16 cellular contexts compared by ENCODE assay signal in the genomic region with DNA sequence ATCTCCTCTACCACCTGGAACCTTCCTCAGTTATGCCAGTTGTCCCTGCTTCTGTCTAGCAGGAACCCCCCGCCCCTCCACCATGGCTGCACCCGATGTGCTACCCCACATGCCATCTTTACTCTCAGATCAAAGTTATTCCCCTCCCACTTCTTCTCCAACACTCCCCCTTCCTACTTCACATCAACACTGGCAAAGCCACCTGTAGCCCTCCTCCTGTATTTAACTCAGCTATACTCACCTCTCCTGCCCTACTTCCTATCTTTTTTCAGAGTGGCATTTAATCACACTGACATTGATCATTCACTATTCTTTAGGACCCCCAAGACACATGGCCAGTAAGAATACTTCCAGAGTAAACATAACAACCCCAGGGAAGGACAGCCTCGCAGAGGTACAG.
DNase-seq lines count a peak whose midpoint lies in the region; TF ChIP-seq lines count a peak whose summit lies in the region.
"Had no signal": no experiment of that assay in that cellular context is flagged by ENCODE, and none has a peak within 500 bp of the region (broad histone marks: within the 10 kb centered on the region; RNA-seq: fewer than 3 reads in every experiment).

No MANE protein-coding gene starts in this region.

- 59 to 62% methylated on average over 3 of the region's 3 CpGs for WGBS in transverse colon (ENCODE audit: low coverage in 1 of 2), 2 donors

- H3K4me1 Mint-ChIP-seq in nephron progenitor cell, result peaks cover 61% of the 10 kb centered on the region

- peaks cover 38% of the 10 kb centered on the region for H3K4me1 ChIP-seq in cardiac muscle cell (ENCODE audit: low read depth)
- peaks cover 0 to 27% of the 10 kb centered on the region in 2 donors for H3K4me1 ChIP-seq in right atrium auricular region
- H3K4me1 ChIP-seq in transverse colon, result peaks cover 5 to 37% (median 29%) of the 10 kb centered on the region in 4 donors

- peak overlapping the region; percentile 17 for H3K27ac Mint-ChIP-seq in nephron progenitor cell
- H3K27ac Mint-ChIP-seq: B cell; CD8-positive, alpha-beta T cell had no signal

- H3K36me3 Mint-ChIP-seq in nephron progenitor cell (ENCODE audit: low read depth), result peaks cover 43% of the 10 kb centered on the region

- no peaks in the 10 kb centered on the region for H3K27me3 ChIP-seq in cardiac muscle cell
- no peaks in the 10 kb centered on the region for H3K27me3 ChIP-seq in right atrium auricular region
- H3K27me3 ChIP-seq in transverse colon, result no peaks in the 10 kb centered on the region
- H3K27me3 ChIP-seq: BLaER1 treated with 17β-estradiol and CSF1 and Interleukin-3, amounts not matched to agents 10 nM and 100 nM had no signal

- H3K27ac ChIP-seq in cardiac muscle cell (peak overlapping the region; percentile 76), right atrium auricular region (no peak overlapping the region), VCaP (peak overlapping the region; percentile 77), transverse colon (peak overlapping the region; percentile 73 to 85 (median 81))
- H3K27ac ChIP-seq: BLaER1 treated with 17β-estradiol and CSF1 and Interleukin-3, amounts not matched to agents 10 nM and 100 nM; HL-60 had no signal

- H3K9me3 Mint-ChIP-seq in nephron progenitor cell, result peaks cover 14% of the 10 kb centered on the region
- H3K9me3 Mint-ChIP-seq: CD8-positive, alpha-beta T cell had no signal

- H3K27me3 Mint-ChIP-seq in nephron progenitor cell (ENCODE audit: low read depth, poor library complexity), result no peaks in the 10 kb centered on the region
- H3K27me3 Mint-ChIP-seq: B cell had no signal

- TF ChIP-seq EP300 in transverse colon (IDR thresholded peaks at IDR 0.05; ENCODE audit: low read depth), result no peak

- no peak overlapping the region for H3K4me3 Mint-ChIP-seq in nephron progenitor cell
- H3K4me3 Mint-ChIP-seq: B cell; CD8-positive, alpha-beta T cell had no signal

- H3K9me3 ChIP-seq in cardiac muscle cell (ENCODE audit: low read depth) (no peaks in the 10 kb centered on the region), right atrium auricular region (no peaks in the 10 kb centered on the region), transverse colon (no peaks in the 10 kb centered on the region)

- in situ Hi-C loops in transverse colon (cut with MboI; ENCODE audit: low pct_ligation_motif_present in 1 of 4, low pct_unique_long_range_greater_than_20kb in 1 of 4, low sequenced_read_pairs in 3 of 4), result no loop called here

- DNase-seq in cardiac muscle cell (ENCODE audit: low read depth in 1 of 2, low spot score in 1 of 2), result no peak
- DNase-seq in right atrium auricular region (ENCODE audit: low spot score), result no peak
- no peak for DNase-seq in nephron progenitor cell
- DNase-seq in transverse colon, result no peak
- DNase-seq in COR-L47 (lab: John Stamatoyannopoulos, UW), result no peak
- DNase-seq in NCI-H1436 (lab: John Stamatoyannopoulos, UW), result no peak
- DNase-seq: CD8-positive, alpha-beta T cell; EL; GOT3; H7; IMR-90 had no signal

- H3K4me3 ChIP-seq in cardiac muscle cell, result no peak overlapping the region
- H3K4me3 ChIP-seq in right atrium auricular region, result no peak overlapping the region
- H3K4me3 ChIP-seq in transverse colon, result no peak overlapping the region
- H3K4me3 ChIP-seq: BLaER1 treated with 17β-estradiol and CSF1 and Interleukin-3, amounts not matched to agents 10 nM and 100 nM; GM12878 had no signal

- H3K36me3 ChIP-seq in cardiac muscle cell (no peaks in the 10 kb centered on the region), right atrium auricular region (no peaks in the 10 kb centered on the region), transverse colon (peaks cover 0 to 4% (median 0%) of the 10 kb centered on the region in 4 donors)

- intact Hi-C loops in transverse colon (cut with DNase I; ENCODE audit: low total_unique reads), result loop anchor here (10.0 kb wide), 1 partner anchor 87 kb away; a partner anchor contains a TSS

- no peak for TF ChIP-seq POLR2A in transverse colon (IDR thresholded peaks at IDR 0.05)

- TF ChIP-seq CTCF in cardiac muscle cell (IDR thresholded peaks at IDR 0.05; ENCODE audit: low read depth, low read length) (no peak), right atrium auricular region (IDR thresholded peaks at IDR 0.05) (no peak), VCaP (conservative IDR thresholded peaks at IDR 0.05) (no peak), nephron progenitor cell (IDR thresholded peaks at IDR 0.05) (no peak), transverse colon (IDR thresholded peaks at IDR 0.05) (no peak)

Comparison
In these comparisons a context has a peak if more than half of its experiments do, and no peak if none do; other contexts are left out.
1. H3K27ac ChIP-seq: peak in cardiac muscle cell (single experiment), VCaP (single experiment) and transverse colon (4 of 4); none in right atrium auricular region (0 of 2).